8 cellular contexts compared by ENCODE assay signal in genomic region chr1:26285366-26286063, GRCh38. TPM values are rescaled to one million over a fixed set of nuclear protein-coding genes. Genes with fewer than 3 reads are reported as not detected.
DNase-seq lines count a peak whose midpoint lies in the region; ATAC-seq and TF ChIP-seq lines count a peak whose summit lies in the region.

No MANE protein-coding gene starts in this region.

- DNase-seq in stimulated activated CD4-positive, alpha-beta T cell treated with anti-CD3 and anti-CD28 coated beads, Interleukin-2, amount 100 ng/mL, for 48 hours = peak; percentile 54 to 59
- DNase-seq in stimulated activated CD4-positive, alpha-beta T cell treated with anti-CD3 and anti-CD28 coated beads, Interleukin-1b, Interleukin-23, amount 100 ng/mL, for 48 hours = no peak
- peak; percentile 74 for DNase-seq in SK-N-SH
- peak; percentile 76 for DNase-seq in endothelial cell (ENCODE audit: low spot score)
- DNase-seq in psoas muscle = peak; percentile 66 to 81
- DNase-seq in OCI-M2 (lab: John Stamatoyannopoulos, UW; ENCODE audit: unreplicated experiment) = no peak
- no peak for DNase-seq in putamen (ENCODE audit: low spot score)
- DNase-seq in SIG-M5 (lab: John Stamatoyannopoulos, UW) = no peak

- H3F3A ChIP-seq in SK-N-SH (replicated peaks; ENCODE audit: insufficient read depth) = peaks cover 19% of the 10 kb centered on the region

- TF ChIP-seq RAD21 in SK-N-SH (IDR thresholded peaks at IDR 0.05; ENCODE audit: low read length) = 0 out of 2 replicates have a peak, but pooled peaks have one; percentile 18

- H3K9me3 ChIP-seq in SK-N-SH (no peaks in the 10 kb centered on the region), psoas muscle (no peaks in the 10 kb centered on the region)

- H3K9ac ChIP-seq in SK-N-SH = no peak overlapping the region

- peaks cover 29% of the 10 kb centered on the region for H3K4me1 Mint-ChIP-seq in endothelial cell (ENCODE audit: unreplicated experiment)

- H3K79me2 ChIP-seq in SK-N-SH (ENCODE audit: insufficient read depth) = peaks cover 40% of the 10 kb centered on the region

- H3K36me3 ChIP-seq in SK-N-SH (replicated peaks in 1 of 2; ENCODE audit: control insufficient read depth in 1 of 2, insufficient read depth in 2 of 2, low read length in 1 of 2) (peaks cover 9 to 11% of the 10 kb centered on the region in 2 experiments), psoas muscle (ENCODE audit: insufficient read depth in 1 of 2, low read depth in 1 of 2) (peaks cover 0 to 9% of the 10 kb centered on the region in 2 donors)

- peaks cover 33% of the 10 kb centered on the region for H4K20me1 ChIP-seq in SK-N-SH (ENCODE audit: insufficient read depth)

- H3K36me3 Mint-ChIP-seq in endothelial cell (ENCODE audit: low read depth, unreplicated experiment) = peaks cover 19% of the 10 kb centered on the region

- peak; percentile 25 to 54 (median 40) for ATAC-seq in psoas muscle

- peak overlapping the region; percentile 13; the same call in 1 of the 2 replicates for H3K4me2 ChIP-seq in SK-N-SH

- H3K9me3 Mint-ChIP-seq in endothelial cell (ENCODE audit: unreplicated experiment) = no peaks in the 10 kb centered on the region

- peaks cover 33% of the 10 kb centered on the region in 2 experiments; a peak in 3 of 4 replicates for H3K4me1 ChIP-seq in SK-N-SH (ENCODE audit: control insufficient read depth in 1 of 2, insufficient read depth in 2 of 2, low read depth in 1 of 2, low read length in 1 of 2)
- peaks cover 48% of the 10 kb centered on the region for H3K4me1 ChIP-seq in psoas muscle

- TF ChIP-seq CTCF in SK-N-SH (IDR thresholded peaks at IDR 0.05) = peak; percentile 54
- peak; percentile 28 for TF ChIP-seq CTCF in endothelial cell (IDR thresholded peaks at IDR 0.05; ENCODE audit: unreplicated experiment)
- peak; percentile 35 for TF ChIP-seq CTCF in psoas muscle (IDR thresholded peaks at IDR 0.05)

- H2AFZ ChIP-seq in SK-N-SH (ENCODE audit: low read depth) = no peak overlapping the region

- 100% methylated on average over 2 of the region's 19 CpGs for WGBS in SK-N-SH (ENCODE audit: low lambda C conversion rate)
- 68 to 82% (median 70%) methylated on average over 17 to 19 of the region's 19 CpGs for WGBS in psoas muscle, 3 donors

- no peak overlapping the region for H3K27ac Mint-ChIP-seq in endothelial cell (ENCODE audit: unreplicated experiment)

- H3K27me3 Mint-ChIP-seq in endothelial cell (ENCODE audit: unreplicated experiment) = peaks cover 12% of the 10 kb centered on the region

- H3K4me3 Mint-ChIP-seq in endothelial cell (ENCODE audit: unreplicated experiment) = no peak overlapping the region

- POLR2A ChIA-PET in SK-N-SH (lab: Yijun Ruan, JAX) = interaction anchor here (0.5 kb wide), 1 partner anchor 78 kb away, joined by 5 read pairs; no protein-coding TSS in a partner anchor

- no peaks in the 10 kb centered on the region for H3K9me2 ChIP-seq in SK-N-SH

- CTCF ChIA-PET in SK-N-SH (lab: Yijun Ruan, JAX) = interaction anchor here (0.6 to 10.7 kb wide), 38 partner anchors 9 to 241 kb away, joined by 3 to 213 read pairs (median 5); partner anchors contain the start of genes CD52, CEP85, CNKSR1 and HMGN2

- TF ChIP-seq EP300 in SK-N-SH (IDR thresholded peaks at IDR 0.05; ENCODE audit: borderline replicate concordance in 1 of 2, low read depth in 1 of 2, low read length in 1 of 2) = no peak

- H3K27me3 ChIP-seq in SK-N-SH (ENCODE audit: insufficient read depth) (no peaks in the 10 kb centered on the region), psoas muscle (ENCODE audit: insufficient read depth in 3 of 3, low read length in 2 of 3) (no peaks in the 10 kb centered on the region)

- peak overlapping the region in 1 of 2 experiments; percentile 50; a peak in 2 of 4 replicates for H3K27ac ChIP-seq in SK-N-SH (ENCODE audit: low read depth in 2 of 2, low read length in 1 of 2)
- peak overlapping the region; percentile 80 for H3K27ac ChIP-seq in psoas muscle

- no peak overlapping the region; a peak in 1 of 4 replicates for H3K4me3 ChIP-seq in SK-N-SH (ENCODE audit: low read depth in 2 of 2, low read length in 1 of 2)
- no peak overlapping the region for H3K4me3 ChIP-seq in psoas muscle

- intact Hi-C loops in psoas muscle (cut with DNase I) = loop anchor here in 1 of 2 donors (2.0 kb wide), 1 partner anchor 35 kb away; no protein-coding TSS in a partner anchor

TF ChIP-seq in SK-N-SH, 30 proteins besides CTCF, POLR2A, EP300 and RAD21:
- TF ChIP-seq YY1 (IDR thresholded peaks at IDR 0.05; ENCODE audit: low read depth) = no peak
TF ChIP-seq in SK-N-SH: peak in this region for 0.

RNA-seq across cellular contexts. Expression of gene SH3BGRL3, which starts 5.6 kb away (rescaled TPM):
- polyA plus RNA-seq in SK-N-SH (2012; rRNA removed) = 131 and 202 TPM in 2 replicates
- 152 and 168 TPM in 2 replicates for polyA plus RNA-seq in SK-N-SH (2012; cell fraction: cytosol; rRNA removed)
- 42.7 and 49.7 TPM in 2 replicates for polyA plus RNA-seq in SK-N-SH (2012; cell fraction: nucleus; rRNA removed)
- total RNA-seq in endothelial cell (ENCODE audit: unreplicated experiment) = 226 TPM
- total RNA-seq in psoas muscle = 10 to 100 TPM; 21.4 to 30.6 (median 22.6) TPM
- 10 to 100 TPM; 10.9 to 78.1 (median 18.2) TPM for polyA plus RNA-seq in psoas muscle

RNA-seq across cellular contexts. Expression of gene UBXN11, which starts 20.9 kb away (rescaled TPM):
- 30.6 and 35.3 TPM in 2 replicates for polyA plus RNA-seq in SK-N-SH (2012; rRNA removed)
- 5.8 and 8.5 TPM in 2 replicates for polyA plus RNA-seq in SK-N-SH (2012; cell fraction: cytosol; rRNA removed)
- polyA plus RNA-seq in SK-N-SH (2012; cell fraction: nucleus; rRNA removed) = 201 and 211 TPM in 2 replicates
- 16.0 TPM for total RNA-seq in endothelial cell (ENCODE audit: unreplicated experiment)
- 1 to 10 TPM; 3.5 to 7.0 (median 3.9) TPM for total RNA-seq in psoas muscle
- polyA plus RNA-seq in psoas muscle = 1 to 10 TPM; 3.9 to 6.8 (median 5.8) TPM

RNA-seq across cellular contexts. Expression of gene CD52, which starts 32.2 kb away (rescaled TPM):
- polyA plus RNA-seq in SK-N-SH (2012; rRNA removed) (not detected in 2 replicates), psoas muscle (1 to 10 TPM; 2.9 to 3.9 (median 3.6) TPM)
- polyA plus RNA-seq in SK-N-SH (2012; cell fraction: cytosol; rRNA removed) = not detected in 2 replicates
- not detected in 2 replicates for polyA plus RNA-seq in SK-N-SH (2012; cell fraction: nucleus; rRNA removed)
- total RNA-seq in endothelial cell (ENCODE audit: unreplicated experiment) (21.8 TPM), psoas muscle (1 to 10 TPM; 2.1 to 4.2 (median 4.1) TPM)

RNA-seq across cellular contexts. Expression of gene CEP85, which starts 51.5 kb away (rescaled TPM):
- polyA plus RNA-seq in SK-N-SH (2012; rRNA removed) (12.1 and 16.6 TPM in 2 replicates), psoas muscle (10 to 100 TPM; 14.8 to 24.2 (median 18.0) TPM)
- polyA plus RNA-seq in SK-N-SH (2012; cell fraction: cytosol; rRNA removed) = 6.1 and 9.2 TPM in 2 replicates
- polyA plus RNA-seq in SK-N-SH (2012; cell fraction: nucleus; rRNA removed) = 24.1 and 38.1 TPM in 2 replicates
- total RNA-seq in endothelial cell (ENCODE audit: unreplicated experiment) (9.7 TPM), psoas muscle (10 to 100 TPM; 16.0 to 52.5 (median 41.1) TPM)

Comparison
In these comparisons a context has a peak if more than half of its experiments do, and no peak if none do; other contexts are left out.
1. DNase-seq: peak in stimulated activated CD4-positive, alpha-beta T cell treated with anti-CD3 and anti-CD28 coated beads, Interleukin-2, amount 100 ng/mL, for 48 hours (2 of 2), SK-N-SH (single experiment), endothelial cell (single experiment) and psoas muscle (2 of 2); none in stimulated activated CD4-positive, alpha-beta T cell treated with anti-CD3 and anti-CD28 coated beads, Interleukin-1b, Interleukin-23, amount 100 ng/mL, for 48 hours (single experiment), OCI-M2 (single experiment), putamen (single experiment) and SIG-M5 (single experiment).
2. Peak in every context shown above with its lines, with median percentiles within 50 percentile points of each other: CTCF ChIP-seq.